In the genomic region with DNA sequence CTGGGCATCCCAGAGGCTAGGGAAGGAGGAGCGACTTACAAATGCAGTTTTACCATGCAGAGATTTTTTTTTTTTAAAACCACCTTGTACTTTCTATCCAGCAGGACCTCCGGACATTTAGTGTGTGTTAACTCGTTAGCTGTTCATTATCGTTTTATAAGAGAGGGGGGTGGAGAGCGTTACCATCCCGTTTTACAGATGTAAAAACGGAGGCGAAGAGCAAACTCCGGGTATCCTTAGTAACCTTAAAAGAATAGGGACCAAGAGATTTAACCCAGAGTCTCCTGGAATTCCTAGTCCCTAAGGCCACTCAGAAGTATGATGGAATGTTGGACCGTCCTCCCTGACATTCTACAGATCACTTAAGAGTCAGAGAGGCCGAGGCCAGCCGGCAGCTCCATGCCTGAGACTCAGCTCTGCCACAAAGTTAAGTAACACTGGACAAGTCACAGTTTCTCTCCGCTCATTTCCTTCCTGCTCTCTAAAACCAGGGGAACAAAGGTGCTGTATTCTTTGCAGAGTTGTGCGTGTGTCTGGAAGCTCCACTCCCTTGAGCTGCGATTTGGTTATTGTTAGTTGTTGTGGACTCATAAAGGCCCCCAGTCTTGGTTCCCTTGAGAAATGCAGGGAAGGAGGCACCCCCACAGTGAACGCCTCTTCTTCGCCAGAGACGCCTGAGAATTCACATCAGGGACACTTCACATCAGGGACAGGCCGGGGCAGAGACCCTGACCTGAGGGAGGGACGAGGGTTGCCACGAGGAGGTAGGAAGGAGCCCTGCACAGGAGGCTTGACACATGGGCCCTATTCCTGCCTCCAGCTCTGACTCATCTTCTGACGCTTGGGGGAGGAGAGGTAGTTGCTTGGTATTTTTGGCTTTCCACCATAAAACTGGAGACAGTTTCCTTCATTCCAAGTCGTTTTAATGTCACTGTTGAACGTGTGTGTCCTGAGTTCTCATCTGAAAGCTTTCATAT, we compare ENCODE assay signal across 8 cellular contexts. TPM values are rescaled to one million over a fixed set of nuclear protein-coding genes. Genes with fewer than 3 reads are reported as not detected.
A peak's percentile ranks its signal among the peaks of the same experiment; 100 is the strongest.
DNase-seq lines count a peak whose midpoint lies in the region; ATAC-seq and TF ChIP-seq lines count a peak whose summit lies in the region.

No MANE protein-coding gene starts in this region.

- DNase-seq in DMS53 (lab: John Stamatoyannopoulos, UW) = peak; percentile 42
- no peak for DNase-seq in DMS53 treated with DMSO at 0.1 percent for 48 hours (lab: John Stamatoyannopoulos, UW; ENCODE audit: unreplicated experiment)
- DNase-seq in NAMALWA (ENCODE audit: low spot score) = peak; percentile 47
- DNase-seq in activated naive CD4-positive, alpha-beta T cell treated with anti-CD3 and anti-CD28 coated beads, Interleukin-2, amount 50 U/mL, for 72 hours (ENCODE audit: low spot score in 2 of 2) = peak in 1 of 2 donors; percentile 12
- DNase-seq in glutamatergic neuron = no peak
- peak; percentile 35 for DNase-seq in pons (ENCODE audit: low spot score)
- DNase-seq in effector CD8-positive, alpha-beta T cell (lab: John Stamatoyannopoulos, UW) = no peak

- no peak for TF ChIP-seq CTCF in glutamatergic neuron (IDR thresholded peaks at IDR 0.05; ENCODE audit: partially characterized antibody, unreplicated experiment)

- H3K27me3 Mint-ChIP-seq in glutamatergic neuron (ENCODE audit: unreplicated experiment) = peaks cover 15% of the 10 kb centered on the region

- H3K4me3 Mint-ChIP-seq in glutamatergic neuron (ENCODE audit: unreplicated experiment) = peak overlapping the region; percentile 95

- peak in 1 of 2 donors; percentile 38 for ATAC-seq in activated naive CD4-positive, alpha-beta T cell treated with anti-CD3 and anti-CD28 coated beads, Interleukin-2, amount 50 U/mL, for 72 hours
- no peak for ATAC-seq in HG02970 (IDR thresholded peaks at IDR 0.05; ENCODE audit: low FRiP score, unreplicated experiment)

- H3K4me1 Mint-ChIP-seq in glutamatergic neuron (ENCODE audit: low read depth, unreplicated experiment) = peaks cover 13% of the 10 kb centered on the region

- H3K36me3 Mint-ChIP-seq in activated naive CD4-positive, alpha-beta T cell treated with anti-CD3 and anti-CD28 coated beads, Interleukin-2, amount 50 U/mL, for 72 hours = peaks cover 0 to 6% of the 10 kb centered on the region in 2 donors
- peaks cover under 1% of the 10 kb centered on the region for H3K36me3 Mint-ChIP-seq in glutamatergic neuron (ENCODE audit: unreplicated experiment)

- H3K27ac Mint-ChIP-seq in activated naive CD4-positive, alpha-beta T cell treated with anti-CD3 and anti-CD28 coated beads, Interleukin-2, amount 50 U/mL, for 72 hours = peak overlapping the region; percentile 58 to 94
- peak overlapping the region; percentile 78 for H3K27ac Mint-ChIP-seq in glutamatergic neuron (ENCODE audit: unreplicated experiment)

- no peaks in the 10 kb centered on the region for H3K9me3 Mint-ChIP-seq in activated naive CD4-positive, alpha-beta T cell treated with anti-CD3 and anti-CD28 coated beads, Interleukin-2, amount 50 U/mL, for 72 hours
- peaks cover 5% of the 10 kb centered on the region for H3K9me3 Mint-ChIP-seq in glutamatergic neuron (ENCODE audit: unreplicated experiment)

RNA-seq across cellular contexts. Expression of a gene that starts 1.2 kb away (rescaled TPM):
- 10 to 100 TPM in 1 of 2 donors, 1 to 10 TPM in 1; 7.6 to 13.1 TPM for total RNA-seq in activated naive CD4-positive, alpha-beta T cell treated with anti-CD3 and anti-CD28 coated beads, Interleukin-2, amount 50 U/mL, for 72 hours
- 10.0 TPM for total RNA-seq in glutamatergic neuron (ENCODE audit: unreplicated experiment)

Comparison
In these comparisons a context has a peak if more than half of its experiments do, and no peak if none do; other contexts are left out.
1. DNase-seq: peak in DMS53 (single experiment), NAMALWA (single experiment) and pons (single experiment); none in DMS53 treated with DMSO at 0.1 percent for 48 hours (single experiment), glutamatergic neuron (single experiment) and effector CD8-positive, alpha-beta T cell (single experiment).